Comparison of ENCODE assay signal across 1 cellular context in the genomic region with DNA sequence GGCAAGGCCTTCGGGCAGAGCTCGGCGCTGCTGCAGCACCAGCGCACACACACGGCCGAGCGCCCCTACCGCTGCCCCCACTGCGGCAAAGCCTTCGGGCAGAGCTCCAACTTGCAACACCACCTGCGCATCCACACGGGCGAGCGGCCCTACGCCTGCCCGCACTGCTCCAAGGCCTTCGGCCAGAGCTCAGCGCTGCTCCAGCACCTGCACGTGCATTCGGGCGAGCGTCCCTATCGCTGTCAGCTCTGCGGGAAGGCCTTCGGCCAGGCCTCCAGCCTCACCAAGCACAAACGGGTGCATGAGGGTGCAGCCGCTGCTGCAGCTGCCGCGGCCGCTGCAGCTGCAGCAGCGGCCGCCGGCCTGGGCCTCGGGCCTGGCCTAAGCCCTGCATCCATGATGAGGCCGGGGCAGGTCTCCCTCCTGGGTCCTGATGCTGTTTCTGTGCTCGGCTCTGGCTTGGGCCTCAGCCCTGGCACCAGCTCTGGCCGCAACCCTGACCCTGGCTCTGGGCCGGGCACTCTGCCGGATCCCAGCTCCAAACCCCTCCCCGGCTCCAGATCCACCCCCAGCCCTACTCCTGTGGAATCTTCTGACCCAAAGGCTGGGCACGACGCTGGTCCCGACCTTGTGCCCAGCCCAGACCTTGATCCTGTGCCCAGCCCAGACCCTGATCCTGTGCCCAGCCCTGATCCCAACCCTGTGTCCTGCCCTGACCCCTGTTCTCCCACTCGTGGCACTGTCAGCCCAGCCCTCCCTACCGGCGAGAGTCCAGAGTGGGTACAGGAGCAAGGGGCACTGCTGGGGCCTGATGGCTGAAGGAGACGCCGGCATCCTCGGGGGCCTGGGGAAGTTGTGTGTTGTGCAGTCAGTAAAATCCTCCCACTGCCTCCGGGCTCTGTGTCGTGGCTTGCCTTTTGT.
TF ChIP-seq lines count a peak whose summit lies in the region.

No MANE protein-coding gene starts in this region.

TF ChIP-seq in IMR-90, 13 proteins besides CTCF, POLR2A, EP300 and RAD21:
- TF ChIP-seq BHLHE40 (IDR thresholded peaks at IDR 0.05; ENCODE audit: low read depth, low read length) (no peak), MXI1 (IDR thresholded peaks at IDR 0.05; ENCODE audit: borderline replicate concordance, low read depth, low read length) (no peak), RFX5 (IDR thresholded peaks at IDR 0.05; ENCODE audit: low read depth, low read length) (no peak), MAFK (IDR thresholded peaks at IDR 0.05; ENCODE audit: low read depth, low read length) (no peak), FOS (IDR thresholded peaks at IDR 0.05; ENCODE audit: low read depth, low read length) (no peak), SMC3 (IDR thresholded peaks at IDR 0.05; ENCODE audit: low read depth, low read length) (no peak), MAZ (IDR thresholded peaks at IDR 0.05; ENCODE audit: borderline replicate concordance, low read depth, low read length) (no peak), RCOR1 (IDR thresholded peaks at IDR 0.05; ENCODE audit: insufficient replicate concordance, low read length) (no peak), CHD1 (IDR thresholded peaks at IDR 0.05; ENCODE audit: low read depth, low read length) (no peak), NFE2L2 (IDR thresholded peaks at IDR 0.05; ENCODE audit: low read depth, low read length) (no peak), CEBPB (IDR thresholded peaks at IDR 0.05; ENCODE audit: low read depth, low read length) (no peak)
- TF ChIP-seq, protein P1, sequence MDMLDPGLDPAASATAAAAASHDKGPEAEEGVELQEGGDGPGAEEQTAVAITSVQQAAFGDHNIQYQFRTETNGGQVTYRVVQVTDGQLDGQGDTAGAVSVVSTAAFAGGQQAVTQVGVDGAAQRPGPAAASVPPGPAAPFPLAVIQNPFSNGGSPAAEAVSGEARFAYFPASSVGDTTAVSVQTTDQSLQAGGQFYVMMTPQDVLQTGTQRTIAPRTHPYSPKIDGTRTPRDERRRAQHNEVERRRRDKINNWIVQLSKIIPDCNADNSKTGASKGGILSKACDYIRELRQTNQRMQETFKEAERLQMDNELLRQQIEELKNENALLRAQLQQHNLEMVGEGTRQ (IDR thresholded peaks at IDR 0.05; ENCODE audit: low read depth, low read length): no peak
- TF ChIP-seq, protein P2, sequence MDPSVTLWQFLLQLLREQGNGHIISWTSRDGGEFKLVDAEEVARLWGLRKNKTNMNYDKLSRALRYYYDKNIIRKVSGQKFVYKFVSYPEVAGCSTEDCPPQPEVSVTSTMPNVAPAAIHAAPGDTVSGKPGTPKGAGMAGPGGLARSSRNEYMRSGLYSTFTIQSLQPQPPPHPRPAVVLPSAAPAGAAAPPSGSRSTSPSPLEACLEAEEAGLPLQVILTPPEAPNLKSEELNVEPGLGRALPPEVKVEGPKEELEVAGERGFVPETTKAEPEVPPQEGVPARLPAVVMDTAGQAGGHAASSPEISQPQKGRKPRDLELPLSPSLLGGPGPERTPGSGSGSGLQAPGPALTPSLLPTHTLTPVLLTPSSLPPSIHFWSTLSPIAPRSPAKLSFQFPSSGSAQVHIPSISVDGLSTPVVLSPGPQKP (IDR thresholded peaks at IDR 0.05; ENCODE audit: borderline replicate concordance, low read depth, low read length): no peak
